In genomic region chr3:32952369-32953067, GRCh38 we compare ENCODE assay signal across 22 cellular contexts. TPM values are rescaled to one million over a fixed set of nuclear protein-coding genes. Genes with fewer than 3 reads are reported as not detected.
DNase-seq lines count a peak whose midpoint lies in the region; ATAC-seq, FAIRE-seq and TF ChIP-seq lines count a peak whose summit lies in the region.
"Had no signal": no experiment of that assay in that cellular context is flagged by ENCODE, and none has a peak within 500 bp of the region (broad histone marks: within the 10 kb centered on the region; RNA-seq: fewer than 3 reads in every experiment).

No MANE protein-coding gene starts in this region.

- CTCF ChIA-PET in activated CD4-positive, alpha-beta T cell treated with anti-CD3 and anti-CD28 coated beads for 36 hours (lab: Charles Lee) = interaction anchor here (0.6 to 9.9 kb wide), 8 partner anchors 9 to 119 kb away, joined by 3 to 190 read pairs (median 4); no protein-coding TSS in a partner anchor
- CTCF ChIA-PET in activated CD4-positive, alpha-beta memory T cell treated with anti-CD3 and anti-CD28 coated beads, Interleukin-2, amount 10 ng/mL, durations not matched to agents 7 days and 5 days (lab: Charles Lee) = interaction anchor here (0.7 to 9.8 kb wide), 11 partner anchors 10 to 119 kb away, joined by 3 to 180 read pairs (median 4); no protein-coding TSS in a partner anchor

- no peaks in the 10 kb centered on the region for H3K9me3 ChIP-seq in CD4-positive, CD25-positive, alpha-beta regulatory T cell (ENCODE audit: control insufficient read depth in 2 of 2, low read length in 2 of 2)
- H3K9me3 ChIP-seq in WERI-Rb-1 (ENCODE audit: severe bottlenecking) = no peaks in the 10 kb centered on the region
- H3K9me3 ChIP-seq: gastroesophageal sphincter, pancreas, right lobe of liver, upper lobe of left lung had no signal

- peaks cover 77% of the 10 kb centered on the region for H3K4me1 Mint-ChIP-seq in activated CD4-positive, alpha-beta T cell treated with anti-CD3 and anti-CD28 coated beads for 36 hours
- peaks cover 15 to 80% (median 39%) of the 10 kb centered on the region in 4 donors for H3K4me1 Mint-ChIP-seq in CD4-positive, CD25-positive, alpha-beta regulatory T cell
- peaks cover 78% of the 10 kb centered on the region for H3K4me1 Mint-ChIP-seq in activated CD4-positive, alpha-beta memory T cell treated with anti-CD3 and anti-CD28 coated beads, Interleukin-2, amount 10 ng/mL, durations not matched to agents 7 days and 5 days
- H3K4me1 Mint-ChIP-seq in central memory CD8-positive, alpha-beta T cell = peaks cover 49% of the 10 kb centered on the region

- H3K36me3 Mint-ChIP-seq in activated CD4-positive, alpha-beta T cell treated with anti-CD3 and anti-CD28 coated beads for 36 hours (ENCODE audit: low read depth) = peaks cover 48% of the 10 kb centered on the region
- H3K36me3 Mint-ChIP-seq in CD4-positive, CD25-positive, alpha-beta regulatory T cell = peaks cover 39% of the 10 kb centered on the region
- peaks cover 46% of the 10 kb centered on the region for H3K36me3 Mint-ChIP-seq in activated CD4-positive, alpha-beta memory T cell treated with anti-CD3 and anti-CD28 coated beads, Interleukin-2, amount 10 ng/mL, durations not matched to agents 7 days and 5 days (ENCODE audit: low read depth)
- peaks cover 18% of the 10 kb centered on the region for H3K36me3 Mint-ChIP-seq in central memory CD8-positive, alpha-beta T cell (ENCODE audit: insufficient read depth)
- H3K36me3 Mint-ChIP-seq: memory B cell, naive B cell had no signal

- peak overlapping the region; percentile 95 for H3K27ac Mint-ChIP-seq in activated CD4-positive, alpha-beta T cell treated with anti-CD3 and anti-CD28 coated beads for 36 hours
- peak overlapping the region; percentile 93 to 98 (median 95) for H3K27ac Mint-ChIP-seq in CD4-positive, CD25-positive, alpha-beta regulatory T cell
- H3K27ac Mint-ChIP-seq in activated CD4-positive, alpha-beta memory T cell treated with anti-CD3 and anti-CD28 coated beads, Interleukin-2, amount 10 ng/mL, durations not matched to agents 7 days and 5 days = peak overlapping the region; percentile 89
- H3K27ac Mint-ChIP-seq in central memory CD8-positive, alpha-beta T cell (ENCODE audit: low read depth) = peak overlapping the region; percentile 95

- peak; percentile 11 for ATAC-seq in activated CD4-positive, alpha-beta T cell treated with anti-CD3 and anti-CD28 coated beads for 36 hours
- no peak for ATAC-seq in CD4-positive, CD25-positive, alpha-beta regulatory T cell (ENCODE audit: low read depth in 2 of 2)
- ATAC-seq in central memory CD8-positive, alpha-beta T cell (replicated peaks; ENCODE audit: extremely low read depth, poor library complexity, severe bottlenecking) = no peak
- no peak for ATAC-seq in GM18867 (IDR thresholded peaks at IDR 0.05; ENCODE audit: unreplicated experiment)
- ATAC-seq: esophagus mucosa, gastroesophageal sphincter, pancreas had no signal

- peaks cover 30% of the 10 kb centered on the region for H3K36me3 ChIP-seq in CD4-positive, CD25-positive, alpha-beta regulatory T cell (ENCODE audit: control insufficient read depth, insufficient read depth, low read length)
- no peaks in the 10 kb centered on the region for H3K36me3 ChIP-seq in WERI-Rb-1
- H3K36me3 ChIP-seq: gastroesophageal sphincter, pancreas, right lobe of liver, upper lobe of left lung had no signal

- TF ChIP-seq CTCF in WERI-Rb-1 (IDR thresholded peaks at IDR 0.05; ENCODE audit: low read depth, low read length) = no peak

- H3K27ac ChIP-seq in CD4-positive, CD25-positive, alpha-beta regulatory T cell (ENCODE audit: insufficient read depth, low read length, poor library complexity, severe bottlenecking) = peak overlapping the region; percentile 89
- H3K27ac ChIP-seq in WERI-Rb-1 = no peak overlapping the region
- H3K27ac ChIP-seq: gastroesophageal sphincter, pancreas, right lobe of liver, upper lobe of left lung, VCaP had no signal

- intact Hi-C loops in activated CD4-positive, alpha-beta T cell treated with anti-CD3 and anti-CD28 coated beads for 36 hours (cut with DNase I, micrococcal nuclease) = loop anchor here (1.0 to 10.0 kb wide), 4 partner anchors 8 to 842 kb away; partner anchors contain the start of gene PDCD6IP (in 1 of the 2)

- no peaks in the 10 kb centered on the region for H3K27me3 Mint-ChIP-seq in activated CD4-positive, alpha-beta T cell treated with anti-CD3 and anti-CD28 coated beads for 36 hours
- H3K27me3 Mint-ChIP-seq in CD4-positive, CD25-positive, alpha-beta regulatory T cell = no peaks in the 10 kb centered on the region
- no peaks in the 10 kb centered on the region for H3K27me3 Mint-ChIP-seq in activated CD4-positive, alpha-beta memory T cell treated with anti-CD3 and anti-CD28 coated beads, Interleukin-2, amount 10 ng/mL, durations not matched to agents 7 days and 5 days
- no peaks in the 10 kb centered on the region for H3K27me3 Mint-ChIP-seq in central memory CD8-positive, alpha-beta T cell

- peak overlapping the region; percentile 92 for H3K4me3 Mint-ChIP-seq in activated CD4-positive, alpha-beta T cell treated with anti-CD3 and anti-CD28 coated beads for 36 hours
- peak overlapping the region; percentile 94 to 99 (median 96) for H3K4me3 Mint-ChIP-seq in CD4-positive, CD25-positive, alpha-beta regulatory T cell
- H3K4me3 Mint-ChIP-seq in activated CD4-positive, alpha-beta memory T cell treated with anti-CD3 and anti-CD28 coated beads, Interleukin-2, amount 10 ng/mL, durations not matched to agents 7 days and 5 days = peak overlapping the region; percentile 85
- H3K4me3 Mint-ChIP-seq in central memory CD8-positive, alpha-beta T cell = peak overlapping the region; percentile 87
- H3K4me3 Mint-ChIP-seq: memory B cell, naive B cell had no signal

- peak overlapping the region; percentile 99 for H3K4me3 ChIP-seq in CD4-positive, CD25-positive, alpha-beta regulatory T cell (ENCODE audit: low read depth, low read length)
- no peak overlapping the region for H3K4me3 ChIP-seq in WERI-Rb-1 (ENCODE audit: low read depth, low read length)
- H3K4me3 ChIP-seq: gastroesophageal sphincter, pancreas, right lobe of liver had no signal

- H3K27me3 ChIP-seq in CD4-positive, CD25-positive, alpha-beta regulatory T cell (ENCODE audit: control insufficient read depth, insufficient read depth, low read length) = no peaks in the 10 kb centered on the region
- no peaks in the 10 kb centered on the region for H3K27me3 ChIP-seq in WERI-Rb-1 (ENCODE audit: insufficient read depth, low read depth, severe bottlenecking)
- H3K27me3 ChIP-seq: gastroesophageal sphincter, pancreas, right lobe of liver, upper lobe of left lung had no signal

- DNase-seq in activated CD4-positive, alpha-beta T cell treated with anti-CD3 and anti-CD28 coated beads for 36 hours = peak; percentile 39
- no peak for DNase-seq in activated CD4-positive, alpha-beta T cell treated with anti-CD3 and anti-CD28 coated beads for 1 hour
- peak in 1 of 3 donors; percentile 56 for DNase-seq in CD4-positive, CD25-positive, alpha-beta regulatory T cell
- no peak for DNase-seq in activated CD4-positive, alpha-beta memory T cell treated with anti-CD3 and anti-CD28 coated beads, Interleukin-2, amount 10 ng/mL, durations not matched to agents 7 days and 5 days
- DNase-seq in central memory CD8-positive, alpha-beta T cell (ENCODE audit: low spot score in 2 of 2) = no peak
- DNase-seq in GM19239 (ENCODE audit: insufficient read length, low spot score) = no peak
- DNase-seq in WERI-Rb-1 = no peak
- DNase-seq: 8988T, kidney glomerular epithelial cell, naive B cell, NCI-H526 treated with DMSO at 0.1 percent for 48 hours, pancreas, right lobe of liver, SHP77, upper lobe of left lung had no signal

- POLR2A ChIA-PET in activated CD4-positive, alpha-beta T cell treated with anti-CD3 and anti-CD28 coated beads for 36 hours (lab: Charles Lee) = no interaction called here
- POLR2A ChIA-PET in activated CD4-positive, alpha-beta memory T cell treated with anti-CD3 and anti-CD28 coated beads, Interleukin-2, amount 10 ng/mL, durations not matched to agents 7 days and 5 days (lab: Charles Lee) = interaction anchor here (0.8 to 4.4 kb wide), 19 partner anchors 8 to 119 kb away, joined by 3 to 28 read pairs (median 6); no protein-coding TSS in a partner anchor

- no peak for FAIRE-seq in GM19239 (lab: Jason Lieb, UNC)
- FAIRE-seq: H54, pancreas had no signal

- H3K4me1 ChIP-seq in CD4-positive, CD25-positive, alpha-beta regulatory T cell (ENCODE audit: control insufficient read depth, insufficient read depth, low read length, poor library complexity, severe bottlenecking) = peaks cover 71% of the 10 kb centered on the region
- H3K4me1 ChIP-seq: pancreas, right lobe of liver had no signal

- H3K9me3 Mint-ChIP-seq in activated CD4-positive, alpha-beta T cell treated with anti-CD3 and anti-CD28 coated beads for 36 hours (ENCODE audit: low read depth) = no peaks in the 10 kb centered on the region
- H3K9me3 Mint-ChIP-seq in CD4-positive, CD25-positive, alpha-beta regulatory T cell = peaks cover 0 to 2% (median 0%) of the 10 kb centered on the region in 7 donors
- no peaks in the 10 kb centered on the region for H3K9me3 Mint-ChIP-seq in activated CD4-positive, alpha-beta memory T cell treated with anti-CD3 and anti-CD28 coated beads, Interleukin-2, amount 10 ng/mL, durations not matched to agents 7 days and 5 days
- no peaks in the 10 kb centered on the region for H3K9me3 Mint-ChIP-seq in central memory CD8-positive, alpha-beta T cell
- H3K9me3 Mint-ChIP-seq: memory B cell, naive B cell had no signal

RNA-seq across cellular contexts. Expression of gene CCR4, which starts 1.1 kb away (rescaled TPM):
- 10 to 100 TPM; 62.2 to 69.7 TPM for total RNA-seq in activated CD4-positive, alpha-beta T cell treated with anti-CD3 and anti-CD28 coated beads for 36 hours
- 366 TPM for total RNA-seq in CD4-positive, CD25-positive, alpha-beta regulatory T cell
- polyA plus RNA-seq in CD4-positive, CD25-positive, alpha-beta regulatory T cell = 100 to 1,000 TPM in 1 of 4 donors, 10 to 100 TPM in 3; 80.8 to 109 (median 93.6) TPM
- 100 to 1,000 TPM; 117 to 118 TPM for total RNA-seq in activated CD4-positive, alpha-beta memory T cell treated with anti-CD3 and anti-CD28 coated beads, Interleukin-2, amount 10 ng/mL, durations not matched to agents 7 days and 5 days
- total RNA-seq: gastroesophageal sphincter, OCI-LY7 had no signal
- polyA plus RNA-seq: pancreas had no signal
